In genomic region chr4:85496933-85497332, GRCh38 we compare ENCODE assay signal across 12 cellular contexts.
A peak's percentile ranks its signal among the peaks of the same experiment; 100 is the strongest.
DNase-seq lines count a peak whose midpoint lies in the region; ATAC-seq and TF ChIP-seq lines count a peak whose summit lies in the region.
"Had no signal": no experiment of that assay in that cellular context is flagged by ENCODE, and none has a peak within 500 bp of the region (broad histone marks: within the 10 kb centered on the region; RNA-seq: fewer than 3 reads in every experiment).

No MANE protein-coding gene starts in this region.

- H4K20me1 ChIP-seq in OCI-LY3 (ENCODE audit: insufficient read depth, low read length): peaks cover 21% of the 10 kb centered on the region; the same call in 1 of the 2 replicates

- peak overlapping the region; percentile 40 for H3K4me2 ChIP-seq in OCI-LY3 (ENCODE audit: low read length)

- H3K4me3 ChIP-seq in OCI-LY3 (ENCODE audit: low read length) (peak overlapping the region; percentile 5; the same call in 1 of the 2 replicates), skeletal muscle cell (ENCODE audit: low read depth, low read length) (no peak overlapping the region)
- H3K4me3 ChIP-seq: skin epidermis had no signal

- peaks cover 26% of the 10 kb centered on the region for H3K36me3 ChIP-seq in OCI-LY3 (replicated peaks; ENCODE audit: low read depth, low read length)

- no peaks in the 10 kb centered on the region for H3K9me3 ChIP-seq in OCI-LY3 (ENCODE audit: insufficient read depth, low read length)

- H2AFZ ChIP-seq in OCI-LY3 (ENCODE audit: low read depth, low read length): no peak overlapping the region

- TF ChIP-seq CTCF in OCI-LY3 (IDR thresholded peaks at IDR 0.05; ENCODE audit: low read depth, low read length): no peak

- H3K4me1 ChIP-seq in OCI-LY3 (ENCODE audit: low read length): peaks cover 68% of the 10 kb centered on the region

- H3K9ac ChIP-seq in OCI-LY3 (ENCODE audit: low read length): no peak overlapping the region

- peaks cover 94% of the 10 kb centered on the region for H3K79me2 ChIP-seq in OCI-LY3 (ENCODE audit: low read length)

- H3K27me3 ChIP-seq in OCI-LY3 (ENCODE audit: low read depth, low read length): no peaks in the 10 kb centered on the region

- peak; percentile 53 for DNase-seq in GM03348 (ENCODE audit: low spot score)
- peak; percentile 64 for DNase-seq in epithelial cell of prostate (ENCODE audit: low read depth, low spot score)
- DNase-seq in skeletal muscle cell (ENCODE audit: low read depth): peak; percentile 80
- no peak for DNase-seq in stimulated activated CD4-positive, alpha-beta T cell treated with anti-CD3 and anti-CD28 coated beads, Interleukin-2, amount 100 ng/mL, for 48 hours
- DNase-seq: activated CD8-positive, alpha-beta memory T cell treated with anti-CD3 and anti-CD28 coated beads, Interleukin-2, amount 50 U/mL, for 48 hours; aorta; midbrain; NCI-H748 treated with DMSO at 0.1 percent for 48 hours had no signal

- ATAC-seq in HG03457 (IDR thresholded peaks at IDR 0.05; ENCODE audit: unreplicated experiment): no peak
- ATAC-seq in HG02973 (IDR thresholded peaks at IDR 0.05; ENCODE audit: unreplicated experiment): no peak

- H3K27ac ChIP-seq in OCI-LY3 (ENCODE audit: low read length) (no peak overlapping the region), epithelial cell of prostate (peak overlapping the region; percentile 80)

Comparison
In these comparisons a context has a peak if more than half of its experiments do, and no peak if none do; other contexts are left out.
1. DNase-seq: peak in GM03348 (single experiment), epithelial cell of prostate (single experiment) and skeletal muscle cell (single experiment); none in stimulated activated CD4-positive, alpha-beta T cell treated with anti-CD3 and anti-CD28 coated beads, Interleukin-2, amount 100 ng/mL, for 48 hours (0 of 2).